Comparison of ENCODE assay signal across 34 cellular contexts in genomic region chr4:94202769-94203168, GRCh38. TPM values are rescaled to one million over a fixed set of nuclear protein-coding genes. Genes with fewer than 3 reads are reported as not detected.
A peak's percentile ranks its signal among the peaks of the same experiment; 100 is the strongest.
DNase-seq lines count a peak whose midpoint lies in the region; ATAC-seq, FAIRE-seq and TF ChIP-seq lines count a peak whose summit lies in the region.
"Had no signal": no experiment of that assay in that cellular context is flagged by ENCODE, and none has a peak within 500 bp of the region (broad histone marks: within the 10 kb centered on the region; RNA-seq: fewer than 3 reads in every experiment).

No MANE protein-coding gene starts in this region.

- no peak overlapping the region for H3K27ac ChIP-seq in HepG2 (ENCODE audit: extremely low read length, insufficient read depth, low read length)
- H3K27ac ChIP-seq in right lobe of liver = no peak overlapping the region
- H3K27ac ChIP-seq in IMR-90 (ENCODE audit: insufficient read depth, low read length) = no peak overlapping the region
- H3K27ac ChIP-seq in K562 (ENCODE audit: extremely low read depth, low read depth, low read length) = no peak overlapping the region
- H3K27ac ChIP-seq in vagina = no peak overlapping the region
- H3K27ac ChIP-seq: 22Rv1; A549; BLaER1; BLaER1 treated with 17β-estradiol and CSF1 and Interleukin-3, amounts not matched to agents 10 nM and 100 nM; C4-2B had no signal

- DNase-seq in HepG2 (ENCODE audit: low spot score) = no peak
- DNase-seq in right lobe of liver = no peak
- DNase-seq in IMR-90 = no peak
- DNase-seq in K562 (ENCODE audit: extremely low read depth in 1 of 4, low spot score in 3 of 4) = no peak
- peak; percentile 35 for DNase-seq in retinal pigment epithelial cell (ENCODE audit: low read depth)
- no peak for DNase-seq in vagina (ENCODE audit: extremely low spot score in 2 of 2)
- no peak for DNase-seq in cerebellum (ENCODE audit: low spot score)
- no peak for DNase-seq in NCI-H345 (lab: John Stamatoyannopoulos, UW)
- DNase-seq: 8988T; ACHN; AML-193; BE2C; C1 segment of cervical spinal cord; Caco-2; Calu3; CD4-positive, alpha-beta memory T cell; CD4-positive, alpha-beta T cell; CD4-positive, CD25-positive, alpha-beta regulatory T cell; CD8-positive, alpha-beta memory T cell; CD8-positive, alpha-beta T cell; COR-L47; DMS 273 treated with DMSO at 0.1 percent for 48 hours; DMS153; DMS53; DMS79; DMS79 treated with DMSO at 0.1 percent for 48 hours; DND-41; EL had no signal

- H2AFZ ChIP-seq in HepG2 (ENCODE audit: low read length) = no peak overlapping the region
- H2AFZ ChIP-seq in IMR-90 (replicated peaks; ENCODE audit: low read length, poor library complexity) = no peak overlapping the region
- no peak overlapping the region for H2AFZ ChIP-seq in K562 (ENCODE audit: low read depth, low read length)

- H3K9me1 ChIP-seq in IMR-90 (ENCODE audit: insufficient read depth, low read length) = no peaks in the 10 kb centered on the region
- H3K9me1 ChIP-seq in K562 (ENCODE audit: control insufficient read depth, insufficient read depth, low read length) = no peaks in the 10 kb centered on the region

- dilution Hi-C loops in IMR-90 (cut with HindIII; ENCODE audit: low sequenced_read_pairs, unreplicated experiment) = no loop called here

- no peak overlapping the region for H4K91ac ChIP-seq in IMR-90 (ENCODE audit: insufficient read depth, low read depth, low read length)

- no peak overlapping the region for H4K5ac ChIP-seq in IMR-90 (ENCODE audit: low read depth, low read length)

- peaks cover 12% of the 10 kb centered on the region; the same call in 1 of the 2 replicates for H3K9me3 ChIP-seq in HepG2 (ENCODE audit: low read length)
- H3K9me3 ChIP-seq in right lobe of liver = no peaks in the 10 kb centered on the region
- peaks cover 2% of the 10 kb centered on the region; the same call in 1 of the 2 replicates for H3K9me3 ChIP-seq in IMR-90 (ENCODE audit: control insufficient read depth, insufficient read depth, low read length)
- no peaks in the 10 kb centered on the region; the same call in 1 of the 2 replicates for H3K9me3 ChIP-seq in K562 (replicated peaks; ENCODE audit: control insufficient read depth, insufficient read depth, low read depth, low read length)
- no peaks in the 10 kb centered on the region for H3K9me3 ChIP-seq in vagina
- H3K9me3 ChIP-seq: BE2C, BLaER1, Caco-2 had no signal

- H3K4me3 ChIP-seq in HepG2 (replicated peaks in 1 of 3; ENCODE audit: insufficient read depth in 1 of 3, low read depth in 2 of 3, low read length in 3 of 3) (no peak overlapping the region), right lobe of liver (no peak overlapping the region), IMR-90 (ENCODE audit: insufficient read depth, low read depth, low read length) (no peak overlapping the region), K562 (no peak overlapping the region), retinal pigment epithelial cell (ENCODE audit: low read length) (no peak overlapping the region), vagina (no peak overlapping the region)
- H3K4me3 ChIP-seq: A549; BLaER1; BLaER1 treated with 17β-estradiol and CSF1 and Interleukin-3, amounts not matched to agents 10 nM and 100 nM had no signal

- no peak overlapping the region for H2BK20ac ChIP-seq in IMR-90 (ENCODE audit: low read depth, low read length)

- H2BK120ac ChIP-seq in IMR-90 (ENCODE audit: low read depth, low read length) = no peak overlapping the region

- ATAC-seq in HepG2 (no peak), right lobe of liver (no peak), IMR-90 (ENCODE audit: low read depth) (no peak), K562 (no peak)
- ATAC-seq: A549; CD8-positive, alpha-beta T cell had no signal

- no peak for TF ChIP-seq POLR2A in HepG2 (IDR thresholded peaks at IDR 0.05; ENCODE audit: insufficient read depth in 1 of 2, low read depth in 2 of 2, low read length in 2 of 2)
- TF ChIP-seq POLR2A in right lobe of liver (IDR thresholded peaks at IDR 0.05) = no peak
- no peak for TF ChIP-seq POLR2A in IMR-90 (IDR thresholded peaks at IDR 0.05; ENCODE audit: low read depth, low read length)
- no peak for TF ChIP-seq POLR2A in K562 (conservative IDR thresholded peaks at IDR 0.05)
- TF ChIP-seq POLR2A in vagina (IDR thresholded peaks at IDR 0.05) = no peak

- H3K56ac ChIP-seq in IMR-90 (ENCODE audit: extremely low read depth, insufficient read depth, low read length) = no peak overlapping the region

- H3K9ac ChIP-seq in HepG2 (ENCODE audit: insufficient read depth, low read depth, low read length) (no peak overlapping the region), IMR-90 (ENCODE audit: low read depth, low read length) (no peak overlapping the region), K562 (ENCODE audit: insufficient read depth in 1 of 2, low read depth in 2 of 2, low read length in 2 of 2) (no peak overlapping the region)
- H3K9ac ChIP-seq: BLaER1; BLaER1 treated with 17β-estradiol and CSF1 and Interleukin-3, amounts not matched to agents 10 nM and 100 nM had no signal

- H3K18ac ChIP-seq in IMR-90 (ENCODE audit: low read depth, low read length) = no peak overlapping the region

- H3K79me2 ChIP-seq in HepG2 (ENCODE audit: insufficient read depth, low read length) (no peaks in the 10 kb centered on the region), K562 (ENCODE audit: control insufficient read depth, insufficient read depth, low read length) (peaks cover 2% of the 10 kb centered on the region; the same call in 1 of the 3 replicates)

- no peak overlapping the region for H3K4ac ChIP-seq in IMR-90 (ENCODE audit: low read depth, low read length)

- H3K23ac ChIP-seq in IMR-90 (ENCODE audit: low read depth, low read length) = no peak overlapping the region

- H3K4me2 ChIP-seq in HepG2 (ENCODE audit: low read depth, low read length) = no peak overlapping the region
- H3K4me2 ChIP-seq in IMR-90 (ENCODE audit: low read depth, low read length) = no peak overlapping the region
- H3K4me2 ChIP-seq in K562 (ENCODE audit: insufficient read depth, low read length) = no peak overlapping the region
- H3K4me2 ChIP-seq: A549; BLaER1; BLaER1 treated with 17β-estradiol and CSF1 and Interleukin-3, amounts not matched to agents 10 nM and 100 nM had no signal

- no peak overlapping the region for H4K8ac ChIP-seq in IMR-90 (ENCODE audit: low read depth in 2 of 2, low read length in 2 of 2)

- WGBS in HepG2 (ENCODE audit: low lambda C conversion rate) = 0% methylated on average over 3 of the region's 3 CpGs
- 39% methylated on average over 3 of the region's 3 CpGs for WGBS in right lobe of liver (ENCODE audit: insufficient coverage, low coverage, low lambda C conversion rate, missing lambda C conversion rate)
- WGBS in IMR-90 (ENCODE audit: extremely low coverage in 2 of 2, insufficient read length in 1 of 2), 2 experiments = no CpG with 5 or more reads among the region's 3 CpGs
- 2% methylated on average over 3 of the region's 3 CpGs for WGBS in K562 (ENCODE audit: insufficient coverage, low coverage, missing lambda C conversion rate)

- no peak overlapping the region for H2AK5ac ChIP-seq in IMR-90 (ENCODE audit: low read depth, low read length)

- H2BK5ac ChIP-seq in IMR-90 (ENCODE audit: low read depth, low read length, poor library complexity, severe bottlenecking) = no peak overlapping the region

- CTCF ChIA-PET in HepG2 (lab: Yijun Ruan, JAX; ENCODE audit: low intra/inter-chr PET ratio, low total read pairs) (no interaction called here), IMR-90 (lab: Yijun Ruan, JAX) (no interaction called here), K562 (lab: Yijun Ruan, JAX; ENCODE audit: low intra/inter-chr PET ratio) (no interaction called here)

- no peak overlapping the region for H2BK15ac ChIP-seq in IMR-90 (ENCODE audit: low read depth, low read length)

- TF ChIP-seq RAD21 in HepG2 (CRISPR knock-in tag; IDR thresholded peaks at IDR 0.05) (no peak), IMR-90 (IDR thresholded peaks at IDR 0.05; ENCODE audit: low read length) (no peak), K562 (CRISPR knock-in tag; conservative IDR thresholded peaks at IDR 0.05 in 1 of 2, IDR thresholded peaks at IDR 0.05 in 1 of 2) (no peak)

- intact Hi-C loops in HepG2 (cut with micrococcal nuclease; ENCODE audit: unreplicated experiment) = no loop called here
- intact Hi-C loops in right lobe of liver (cut with DNase I) = no loop called here
- intact Hi-C loops in IMR-90 (cut with micrococcal nuclease) = no loop called here
- intact Hi-C loops in K562 (cut with micrococcal nuclease) = no loop called here
- intact Hi-C loops in vagina (cut with DNase I) = no loop called here

- H3K79me1 ChIP-seq in IMR-90 (ENCODE audit: low read depth in 1 of 2, low read length in 2 of 2) = 0 out of 4 replicates have a peak, but pooled peaks cover 0 to 2% of the 10 kb centered on the region in 2 experiments

- TF ChIP-seq CTCF in HepG2 (CRISPR knock-in tag; IDR thresholded peaks at IDR 0.05) (no peak), right lobe of liver (IDR thresholded peaks at IDR 0.05) (no peak), IMR-90 (conservative IDR thresholded peaks at IDR 0.05; ENCODE audit: low read depth, low read length) (no peak), K562 (IDR thresholded peaks at IDR 0.05 in 2 of 3, conservative IDR thresholded peaks at IDR 0.05 in 1 of 3; ENCODE audit: insufficient read depth in 2 of 3, low read depth in 1 of 3, low read length in 3 of 3) (no peak), retinal pigment epithelial cell (conservative IDR thresholded peaks at IDR 0.05; ENCODE audit: low read depth, low read length) (no peak), vagina (IDR thresholded peaks at IDR 0.05) (no peak)

- H3K27me3 ChIP-seq in HepG2 (ENCODE audit: control insufficient read depth in 1 of 2, insufficient read depth in 2 of 2, low read length in 2 of 2) = no peaks in the 10 kb centered on the region; a peak in 1 of 5 replicates
- no peaks in the 10 kb centered on the region for H3K27me3 ChIP-seq in right lobe of liver
- H3K27me3 ChIP-seq in IMR-90 (ENCODE audit: control insufficient read depth, insufficient read depth, low read length) = no peaks in the 10 kb centered on the region
- no peaks in the 10 kb centered on the region for H3K27me3 ChIP-seq in K562 (ENCODE audit: control insufficient read depth in 2 of 2, insufficient read depth in 2 of 2, low read length in 2 of 2)
- no peaks in the 10 kb centered on the region for H3K27me3 ChIP-seq in vagina
- H3K27me3 ChIP-seq: BE2C; BLaER1; BLaER1 treated with 17β-estradiol and CSF1 and Interleukin-3, amounts not matched to agents 10 nM and 100 nM had no signal

- BruUV-seq in HepG2 (replicated peaks; lab: Mats Ljungman, UMichigan) (no TSS peak), IMR-90 (replicated peaks; lab: Mats Ljungman, UMichigan) (no TSS peak), K562 (replicated peaks; lab: Mats Ljungman, UMichigan) (no TSS peak)

- H2AK9ac ChIP-seq in IMR-90 (replicated peaks; ENCODE audit: low read depth, low read length, poor library complexity) = no peak overlapping the region

- POLR2A ChIA-PET in HepG2 (lab: Yijun Ruan, JAX) (no interaction called here), IMR-90 (lab: Charles Lee; ENCODE audit: unreplicated experiment) (no interaction called here), K562 (lab: Yijun Ruan, JAX) (interaction anchor here (0.6 to 0.8 kb wide), 2 partner anchors 10 to 64 kb away, joined by 3 read pairs; no protein-coding TSS in a partner anchor)

- H3K4me1 ChIP-seq in HepG2 (ENCODE audit: insufficient read depth, low read length) = no peaks in the 10 kb centered on the region
- no peaks in the 10 kb centered on the region for H3K4me1 ChIP-seq in right lobe of liver
- no peaks in the 10 kb centered on the region for H3K4me1 ChIP-seq in IMR-90 (ENCODE audit: control insufficient read depth, insufficient read depth, low read length)
- no peaks in the 10 kb centered on the region; a peak in 1 of 5 replicates for H3K4me1 ChIP-seq in K562 (replicated peaks in 1 of 2; ENCODE audit: control insufficient read depth in 2 of 2, insufficient read depth in 2 of 2, low read length in 2 of 2)
- H3K4me1 ChIP-seq in vagina = no peaks in the 10 kb centered on the region
- H3K4me1 ChIP-seq: BE2C, BLaER1, Caco-2 had no signal

- H3K36me3 ChIP-seq in HepG2 (replicated peaks in 1 of 2; ENCODE audit: control insufficient read depth in 1 of 2, insufficient read depth in 2 of 2, low read length in 2 of 2) (no peaks in the 10 kb centered on the region), right lobe of liver (no peaks in the 10 kb centered on the region), IMR-90 (ENCODE audit: control insufficient read depth, insufficient read depth, low read length) (no peaks in the 10 kb centered on the region), K562 (ENCODE audit: control insufficient read depth, insufficient read depth, low read length) (no peaks in the 10 kb centered on the region), vagina (no peaks in the 10 kb centered on the region)
- H3K36me3 ChIP-seq: BE2C; BLaER1; BLaER1 treated with 17β-estradiol and CSF1 and Interleukin-3, amounts not matched to agents 10 nM and 100 nM had no signal

- H4K20me1 ChIP-seq in HepG2 (ENCODE audit: insufficient read depth, low read length) (no peaks in the 10 kb centered on the region), IMR-90 (ENCODE audit: insufficient read depth, low read length) (no peaks in the 10 kb centered on the region), K562 (replicated peaks; ENCODE audit: control insufficient read depth, insufficient read depth, low read length) (no peaks in the 10 kb centered on the region)
- H4K20me1 ChIP-seq: BLaER1; BLaER1 treated with 17β-estradiol and CSF1 and Interleukin-3, amounts not matched to agents 10 nM and 100 nM had no signal

- no peak for FAIRE-seq in HepG2 (lab: Jason Lieb, UNC)
- FAIRE-seq in K562 (lab: Jason Lieb, UNC) = no peak
- FAIRE-seq: A549, D721Med had no signal

- in situ Hi-C loops in HepG2 (cut with HindIII; ENCODE audit: extremely low pct_ligation_motif_present, low pct_unique_long_range_greater_than_20kb) (no loop called here), IMR-90 (cut with MboI; ENCODE audit: low sequenced_read_pairs) (no loop called here), K562 (cut with MboI) (no loop called here)

- TF ChIP-seq EP300 in HepG2 (IDR thresholded peaks at IDR 0.05; ENCODE audit: low read depth in 2 of 2, low read length in 2 of 2) = no peak
- no peak for TF ChIP-seq EP300 in HepG2 (CRISPR knock-in tag; IDR thresholded peaks at IDR 0.05; ENCODE audit: borderline replicate concordance)
- no peak for TF ChIP-seq EP300 in K562 (IDR thresholded peaks at IDR 0.05; ENCODE audit: low read length)

- H3K14ac ChIP-seq in IMR-90 (replicated peaks; ENCODE audit: low read depth, low read length) = no peak overlapping the region

RNA-seq across cellular contexts. Expression of gene SMARCAD1, which starts 4.9 kb away (rescaled TPM):
- 35.9 and 52.8 TPM in 2 replicates for total RNA-seq in HepG2 (2016; rRNA removed; fragmentation: Illumina TruSeq; extraction: Trizol)
- 3.1 and 5.0 TPM in 2 replicates for total RNA-seq in HepG2 (2016; cell fraction: cytosol; rRNA removed; fragmentation: Illumina TruSeq; extraction: Trizol; ENCODE audit: low read depth)
- 35.6 and 51.2 TPM in 2 replicates for total RNA-seq in HepG2 (2016; cell fraction: insoluble cytoplasmic fraction; rRNA removed; fragmentation: Illumina TruSeq; extraction: Trizol)
- total RNA-seq in HepG2 (2016; cell fraction: membrane; rRNA removed; fragmentation: Illumina TruSeq; extraction: Trizol) = 7.0 and 9.5 TPM in 2 replicates
- 51.3 and 53.6 TPM in 2 replicates for total RNA-seq in HepG2 (2016; cell fraction: nucleus; rRNA removed; fragmentation: Illumina TruSeq; extraction: Trizol)
- polyA plus RNA-seq in HepG2 (2011; rRNA removed) = 14.4 and 18.2 TPM in 2 replicates
- 5.0 and 8.5 TPM in 2 replicates for polyA plus RNA-seq in HepG2 (2011; cell fraction: cytosol; rRNA removed)
- 17.9 and 20.5 TPM in 2 replicates for polyA plus RNA-seq in HepG2 (2011; cell fraction: nucleus; rRNA removed)
- polyA plus RNA-seq in HepG2 (2012) = 13.0 and 15.0 TPM in 2 replicates
- 0.44 and 0.62 TPM in 2 replicates for polyA plus RNA-seq in HepG2 (2016; cell fraction: cytosol; fragmentation: Illumina TruSeq; extraction: Trizol; ENCODE audit: low read depth)
- 31.9 and 32.0 TPM in 2 replicates for polyA plus RNA-seq in HepG2 (2016; cell fraction: insoluble cytoplasmic fraction; fragmentation: Illumina TruSeq; extraction: Trizol; ENCODE audit: low read depth)
- polyA plus RNA-seq in HepG2 (2016; cell fraction: membrane; fragmentation: Illumina TruSeq; extraction: Trizol; ENCODE audit: low read depth) = 1.9 and 2.1 TPM in 2 replicates
- 41.8 and 42.7 TPM in 2 replicates for polyA plus RNA-seq in HepG2 (2016; cell fraction: nucleus; fragmentation: Illumina TruSeq; extraction: Trizol; ENCODE audit: insufficient read depth, low read depth)
- polyA minus RNA-seq in HepG2 (2011; rRNA and poly(A)+ RNA removed; ENCODE audit: low replicate concordance) = 8.5 and 10.5 TPM in 2 replicates
- 16.1 and 17.1 TPM in 2 replicates for polyA minus RNA-seq in HepG2 (2011; cell fraction: cytosol; rRNA and poly(A)+ RNA removed)
- polyA minus RNA-seq in HepG2 (2011; cell fraction: nucleus; rRNA and poly(A)+ RNA removed) = 82.7 and 86.5 TPM in 2 replicates
- total RNA-seq in right lobe of liver = 10 to 100 TPM in 3 of 6 experiments, 1 to 10 TPM in 3; 7.2 to 10.4 (median 9.6) TPM
- 35.3 and 45.3 TPM in 2 replicates for total RNA-seq in IMR-90 (2012; rRNA removed)
- polyA plus RNA-seq in IMR-90 (2012; rRNA removed) = 10.5 and 12.3 TPM in 2 replicates
- polyA plus RNA-seq in IMR-90 (2012; cell fraction: cytosol; rRNA removed) = 1.1 and 1.5 TPM in 2 replicates
- polyA plus RNA-seq in IMR-90 (2012; cell fraction: nucleus; rRNA removed; ENCODE audit: low replicate concordance) = 2.7 and 24.2 TPM in 2 replicates
- 29.6 and 109 TPM in 2 replicates for total RNA-seq in K562 (2011; cell fraction: chromatin; rRNA removed; ENCODE audit: low replicate concordance)
- total RNA-seq in K562 (2011; cell fraction: nucleolus; rRNA removed) = 10.7 and 17.6 TPM in 2 replicates
- total RNA-seq in K562 (2011; cell fraction: nucleoplasm; rRNA removed) = 28.3 and 32.7 TPM in 2 replicates
- 24.3 and 26.0 TPM in 2 replicates for total RNA-seq in K562 (2014; rRNA removed)
- total RNA-seq in K562 (2014; rRNA removed; fragmentation: Illumina TruSeq; extraction: Trizol) = 52.2 and 58.5 TPM in 2 replicates
- 37.4 and 41.0 TPM in 2 replicates for total RNA-seq in K562 (2015; rRNA removed; fragmentation: Illumina TruSeq; extraction: Trizol)
- total RNA-seq in K562 (2021) = 33.9 and 34.6 TPM in 2 replicates
- polyA plus RNA-seq in K562 (2011; rRNA removed) = 29.7 and 43.6 TPM in 2 replicates
- 5.8 and 13.2 TPM in 2 replicates for polyA plus RNA-seq in K562 (2011; cell fraction: cytosol; rRNA removed)
- 41.0 and 54.1 TPM in 2 replicates for polyA plus RNA-seq in K562 (2011; cell fraction: nucleus; rRNA removed)
- 18.0 and 19.7 TPM in 2 replicates for polyA plus RNA-seq in K562 (2012)
- 34.6 and 39.3 TPM in 2 replicates for polyA plus RNA-seq in K562 (2014; fragmentation: Illumina TruSeq; extraction: Trizol)
- 10 to 100 TPM; 11.2 to 20.1 TPM for polyA plus RNA-seq in K562 (2014; fragmentation: Nextera tagmentation; extraction: Ambion mirVana)
- 23.9 and 24.8 TPM in 2 replicates for polyA plus RNA-seq in K562 (2014; rRNA removed)
- polyA minus RNA-seq in K562 (2011; rRNA and poly(A)+ RNA removed) = 83.1 and 84.7 TPM in 2 replicates
- polyA minus RNA-seq in K562 (2011; cell fraction: cytosol; rRNA and poly(A)+ RNA removed) = 13.7 and 22.9 TPM in 2 replicates
- polyA minus RNA-seq in K562 (2011; cell fraction: nucleus; rRNA and poly(A)+ RNA removed) = 50.9 and 77.9 TPM in 2 replicates
- 21.6 TPM for total RNA-seq in vagina
- total RNA-seq in cerebellum = 91.5 TPM
